14 cellular contexts compared by ENCODE assay signal in the genomic region with DNA sequence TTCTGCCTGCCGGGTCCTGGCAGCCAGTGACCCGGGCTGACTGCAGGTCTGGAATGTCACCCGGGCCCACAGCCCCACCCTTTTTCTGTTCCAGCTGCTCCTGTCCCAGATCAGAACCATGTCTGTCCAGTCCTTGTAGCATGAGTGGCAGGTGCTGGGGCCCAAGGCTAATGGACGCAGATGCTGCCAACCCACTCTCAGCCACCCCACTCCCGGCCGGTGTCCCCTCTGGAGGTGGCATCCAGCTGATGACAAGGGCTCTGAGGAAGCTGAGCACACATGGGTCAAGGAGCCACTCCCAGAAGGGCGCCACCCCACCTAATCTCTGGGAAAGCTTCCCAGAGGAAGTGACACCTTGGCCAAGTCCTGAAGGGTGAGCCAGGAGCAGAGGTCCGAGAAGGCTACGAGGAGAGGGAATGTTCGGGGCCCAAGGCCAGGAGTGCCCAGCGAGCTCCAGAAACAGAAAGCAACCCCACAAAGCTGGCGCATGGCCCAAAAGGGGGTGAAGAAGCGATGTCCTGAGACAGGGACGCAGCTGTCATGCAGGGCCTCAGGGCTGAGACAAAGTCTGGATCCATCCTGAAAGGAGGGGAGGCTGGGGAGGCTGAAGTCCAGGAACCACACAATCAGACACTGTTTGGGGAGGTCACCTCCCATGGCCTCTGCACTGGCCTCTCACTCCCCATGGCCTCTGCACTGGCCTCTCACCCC. TPM values are rescaled to one million over a fixed set of nuclear protein-coding genes. Genes with fewer than 3 reads are reported as not detected.
A peak's percentile ranks its signal among the peaks of the same experiment; 100 is the strongest.
DNase-seq lines count a peak whose midpoint lies in the region; FAIRE-seq and TF ChIP-seq lines count a peak whose summit lies in the region.
"Had no signal": no experiment of that assay in that cellular context is flagged by ENCODE, and none has a peak within 500 bp of the region (broad histone marks: within the 10 kb centered on the region; RNA-seq: fewer than 3 reads in every experiment).

No MANE protein-coding gene starts in this region.

- H3K4me3 ChIP-seq in fibroblast of mammary gland (ENCODE audit: control insufficient read depth, low read depth, low read length) = no peak overlapping the region
- peak overlapping the region; percentile 1 to 9 for H3K4me3 ChIP-seq in mucosa of rectum (ENCODE audit: low read length in 2 of 2)
- H3K4me3 ChIP-seq: GM23338 had no signal

- peak overlapping the region in 1 of 2 donors; percentile 56 for H3K9ac ChIP-seq in mucosa of rectum (ENCODE audit: low read depth in 1 of 2, low read length in 2 of 2)

- peak; percentile 27 for DNase-seq in AG08395 (ENCODE audit: low spot score)
- DNase-seq in RCC 7860 (ENCODE audit: low spot score) = peak; percentile 48
- DNase-seq in fibroblast of mammary gland (ENCODE audit: low read depth) = peak; percentile 12
- no peak for DNase-seq in NAMALWA (ENCODE audit: low spot score)
- DNase-seq in NCI-H2107 (lab: John Stamatoyannopoulos, UW) = no peak
- DNase-seq in activated CD4-positive, alpha-beta T cell treated with anti-CD3 and anti-CD28 coated beads, Interleukin-2, amount 50 U/mL, for 4 hours = no peak
- DNase-seq in immature natural killer cell = no peak
- DNase-seq: ACHN; naive thymus-derived CD4-positive, alpha-beta T cell; NCI-H1417; stimulated activated CD4-positive, alpha-beta T cell treated with anti-CD3 and anti-CD28 coated beads, Interleukin-2, amount 100 ng/mL, for 24 hours; T1000 had no signal

- no peaks in the 10 kb centered on the region for H3K9me3 ChIP-seq in mucosa of rectum (ENCODE audit: control insufficient read depth in 2 of 2, low read length in 2 of 2)

- H3K27ac ChIP-seq in mucosa of rectum (ENCODE audit: low read depth in 2 of 2, low read length in 2 of 2) = peak overlapping the region; percentile 85 to 91

- H3K36me3 ChIP-seq in mucosa of rectum (ENCODE audit: control insufficient read depth in 2 of 2, insufficient read depth in 2 of 2, low read length in 2 of 2) = peaks cover 0 to 2% of the 10 kb centered on the region in 2 donors

- H3K4me1 ChIP-seq in mucosa of rectum (ENCODE audit: control insufficient read depth in 2 of 2, insufficient read depth in 2 of 2, low read length in 2 of 2) = peaks cover 49 to 58% of the 10 kb centered on the region in 2 donors

- peaks cover 0 to 5% (median 0%) of the 10 kb centered on the region in 3 donors for H3K27me3 Mint-ChIP-seq in immature natural killer cell (ENCODE audit: low read depth in 3 of 3)
- H3K27me3 Mint-ChIP-seq: naive thymus-derived CD4-positive, alpha-beta T cell had no signal

- FAIRE-seq in RCC 7860 (lab: Jason Lieb, UNC) = no peak

- no peak for TF ChIP-seq CTCF in fibroblast of mammary gland (conservative IDR thresholded peaks at IDR 0.05; ENCODE audit: control insufficient read depth, insufficient read depth, low read depth, low read length)

- H3K27me3 ChIP-seq in mucosa of rectum (ENCODE audit: control insufficient read depth in 2 of 2, insufficient read depth in 2 of 2, low read length in 2 of 2) = no peaks in the 10 kb centered on the region

- no peak overlapping the region for H3K27ac Mint-ChIP-seq in immature natural killer cell

- no peaks in the 10 kb centered on the region for H3K36me3 Mint-ChIP-seq in immature natural killer cell

- no peaks in the 10 kb centered on the region for H3K9me3 Mint-ChIP-seq in immature natural killer cell
- H3K9me3 Mint-ChIP-seq: GM23338 had no signal

- peaks cover 21 to 24% of the 10 kb centered on the region in 2 donors for H3K4me1 Mint-ChIP-seq in immature natural killer cell

- no peak overlapping the region for H3K4me3 Mint-ChIP-seq in immature natural killer cell
- H3K4me3 Mint-ChIP-seq: GM23338 had no signal

RNA-seq across cellular contexts. Expression of a gene that starts 39.5 kb away (rescaled TPM):
- polyA plus RNA-seq in immature natural killer cell = 10 to 100 TPM; 26.7 to 31.2 (median 28.9) TPM

Comparison
In these comparisons a context has a peak if more than half of its experiments do, and no peak if none do; other contexts are left out.
1. DNase-seq: peak in AG08395 (single experiment), RCC 7860 (single experiment) and fibroblast of mammary gland (single experiment); none in NAMALWA (single experiment), NCI-H2107 (single experiment), activated CD4-positive, alpha-beta T cell treated with anti-CD3 and anti-CD28 coated beads, Interleukin-2, amount 50 U/mL, for 4 hours (0 of 2) and immature natural killer cell (0 of 3).